In genomic region chr1:121283587-121284180, GRCh38 we compare ENCODE assay signal across 8 cellular contexts.
DNase-seq lines count a peak whose midpoint lies in the region; ATAC-seq, FAIRE-seq and TF ChIP-seq lines count a peak whose summit lies in the region.
"Not testable (repeated sequence)": the region's sequence is repeated elsewhere in the genome, so short reads cannot be mapped to it uniquely, and the experiment has no call there.

No MANE protein-coding gene starts in this region.

- H3K4me1 Mint-ChIP-seq in astrocyte (ENCODE audit: low read depth, unreplicated experiment) = not testable (repeated sequence)

- H3K4me3 ChIP-seq in A549; PC-3 (ENCODE audit: low read length); astrocyte (ENCODE audit: insufficient read depth, low read depth, low read length); choroid plexus epithelial cell (ENCODE audit: low read depth, low read length); fibroblast of lung (replicated peaks in 1 of 4; ENCODE audit: control extremely low read depth in 1 of 4, insufficient read depth in 1 of 4, low read depth in 3 of 4, low read length in 4 of 4); gastroesophageal sphincter: not testable (repeated sequence)

- not testable (repeated sequence) for H3K9me3 Mint-ChIP-seq in astrocyte (ENCODE audit: unreplicated experiment)

- H3K9me3 ChIP-seq in A549; PC-3 (ENCODE audit: low read length); astrocyte (ENCODE audit: insufficient read depth, low read depth, low read length); fibroblast of lung (ENCODE audit: control insufficient read depth, insufficient read depth, low read depth, low read length); gastroesophageal sphincter: not testable (repeated sequence)

- not testable (repeated sequence) for H3K4me3 Mint-ChIP-seq in astrocyte (ENCODE audit: unreplicated experiment)

- not testable (repeated sequence) for H3K9me2 ChIP-seq in PC-3 (replicated peaks; ENCODE audit: low read length)

- not testable (repeated sequence) for H3K79me2 ChIP-seq in PC-3 (ENCODE audit: low read length); astrocyte (ENCODE audit: insufficient read depth, low read length); fibroblast of lung (ENCODE audit: control insufficient read depth, insufficient read depth, low read length)

- not testable (repeated sequence) for H3K27ac ChIP-seq in A549; PC-3 (ENCODE audit: low read length); astrocyte (ENCODE audit: low read depth, low read length); fibroblast of lung (ENCODE audit: insufficient read depth, low read length); gastroesophageal sphincter

- not testable (repeated sequence) for H3K36me3 Mint-ChIP-seq in astrocyte (ENCODE audit: low read depth, unreplicated experiment)

- not testable (repeated sequence) for H3K4me2 ChIP-seq in A549; PC-3 (ENCODE audit: low read length); astrocyte (ENCODE audit: low read length); fibroblast of lung (ENCODE audit: extremely low read depth, insufficient read depth, low read length)

- H3F3A ChIP-seq in PC-3 (ENCODE audit: low read length, unreplicated experiment) = not testable (repeated sequence)

- TF ChIP-seq EP300 in A549 (IDR thresholded peaks at IDR 0.05); gastroesophageal sphincter (IDR thresholded peaks at IDR 0.05): not testable (repeated sequence)

- not testable (repeated sequence) for H3K9ac ChIP-seq in PC-3 (ENCODE audit: low read length); astrocyte (ENCODE audit: low read length); fibroblast of lung (ENCODE audit: insufficient read depth, low read length)

- H3K36me3 ChIP-seq in PC-3 (ENCODE audit: low read depth, low read length); astrocyte (ENCODE audit: insufficient read depth, low read length); fibroblast of lung (ENCODE audit: control insufficient read depth, insufficient read depth, low read length); gastroesophageal sphincter: not testable (repeated sequence)

- POLR2A ChIA-PET in A549 (lab: Yijun Ruan, JAX); PC-3 (lab: Charles Lee; ENCODE audit: unreplicated experiment): not testable (repeated sequence)

- not testable (repeated sequence) for H2AFZ ChIP-seq in PC-3 (ENCODE audit: low read length); astrocyte (ENCODE audit: low read depth, low read length); fibroblast of lung (ENCODE audit: low read length)

- not testable (repeated sequence) for H3K27me3 Mint-ChIP-seq in astrocyte (ENCODE audit: low read depth, unreplicated experiment)

- CTCF ChIA-PET in A549 (lab: Yijun Ruan, JAX); PC-3 (lab: Charles Lee): not testable (repeated sequence)

- TF ChIP-seq RAD21 in A549 (conservative IDR thresholded peaks at IDR 0.05 in 1 of 2, IDR thresholded peaks at IDR 0.05 in 1 of 2) = not testable (repeated sequence)

- not testable (repeated sequence) for H3K4me1 ChIP-seq in A549; PC-3 (ENCODE audit: insufficient read depth, low read length); astrocyte (ENCODE audit: insufficient read depth, low read length); fibroblast of lung (ENCODE audit: control insufficient read depth, extremely low read depth, insufficient read depth, low read length); gastroesophageal sphincter

- intact Hi-C loops in PC-3 (cut with micrococcal nuclease) = not testable (repeated sequence)

- H3K27ac Mint-ChIP-seq in astrocyte (ENCODE audit: unreplicated experiment) = not testable (repeated sequence)

- not testable (repeated sequence) for DNase-seq in A549 (ENCODE audit: low read depth in 1 of 2, low spot score in 1 of 2)
- DNase-seq in GOT3 (lab: John Stamatoyannopoulos, UW) = peak; percentile 0
- peak; percentile 4 for DNase-seq in PC-3
- DNase-seq in astrocyte (ENCODE audit: low read depth) = peak; percentile 8
- DNase-seq in choroid plexus epithelial cell (ENCODE audit: low read depth) = peak; percentile 38
- DNase-seq in fibroblast of lung (ENCODE audit: low read depth in 2 of 2) = peak; percentile 33 to 57
- peak; percentile 15 for DNase-seq in renal cortical epithelial cell (ENCODE audit: low read depth)

- peak; percentile 80 to 88 for ATAC-seq in A549
- peak; percentile 57 for ATAC-seq in PC-3
- peak; percentile 69 for ATAC-seq in gastroesophageal sphincter

- TF ChIP-seq CTCF in A549 (IDR thresholded peaks at IDR 0.05); PC-3 (conservative IDR thresholded peaks at IDR 0.05; ENCODE audit: low read depth, low read length); astrocyte (IDR thresholded peaks at IDR 0.05; ENCODE audit: insufficient read depth, low read depth, low read length); choroid plexus epithelial cell (conservative IDR thresholded peaks at IDR 0.05; ENCODE audit: low read depth, low read length); fibroblast of lung (conservative IDR thresholded peaks at IDR 0.05 in 1 of 2, IDR thresholded peaks at IDR 0.05 in 1 of 2; ENCODE audit: low read depth in 1 of 2, low read length in 2 of 2); gastroesophageal sphincter (IDR thresholded peaks at IDR 0.05): not testable (repeated sequence)

- FAIRE-seq in A549 (lab: Jason Lieb, UNC); astrocyte (lab: Jason Lieb, UNC): not testable (repeated sequence)

- not testable (repeated sequence) for H3K27me3 ChIP-seq in PC-3 (ENCODE audit: low read length); astrocyte (ENCODE audit: insufficient read depth, low read length); fibroblast of lung (ENCODE audit: control insufficient read depth, insufficient read depth, low read length); gastroesophageal sphincter

- not testable (repeated sequence) for BruUV-seq in PC-3 (replicated peaks; lab: Mats Ljungman, UMichigan)

- TF ChIP-seq POLR2A in A549 (IDR thresholded peaks at IDR 0.05; ENCODE audit: low read length); gastroesophageal sphincter (IDR thresholded peaks at IDR 0.05): not testable (repeated sequence)

- not testable (repeated sequence) for H4K20me1 ChIP-seq in PC-3 (ENCODE audit: low read length); astrocyte (ENCODE audit: insufficient read depth, low read length); fibroblast of lung (ENCODE audit: control insufficient read depth, extremely low read depth, insufficient read depth, low read length)
